In the genomic region with DNA sequence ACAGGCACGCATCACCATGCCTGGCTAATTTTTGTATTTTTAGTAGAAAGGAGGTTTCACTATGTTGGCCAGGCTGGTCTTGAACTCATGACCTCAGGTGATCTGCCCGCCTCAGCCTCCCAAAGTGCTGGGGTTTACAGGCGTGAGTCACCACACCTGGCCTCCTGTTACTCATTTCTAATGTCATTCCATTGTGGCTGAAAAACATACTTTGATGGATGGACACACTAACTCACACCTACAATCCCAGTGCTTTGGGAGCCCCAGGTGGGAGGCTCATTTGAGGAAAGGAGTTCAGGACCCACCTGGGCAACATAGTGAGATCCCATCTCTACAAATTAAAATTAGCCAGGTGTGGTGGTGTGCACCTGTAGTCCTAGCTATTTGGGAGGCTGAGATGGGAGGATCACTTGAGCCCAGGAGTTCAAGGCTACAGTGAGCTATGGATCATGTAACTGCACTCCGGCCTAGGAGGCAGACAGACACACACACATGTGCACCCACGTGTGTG, we compare ENCODE assay signal across 1 cellular context.
TF ChIP-seq lines count a peak whose summit lies in the region.

No MANE protein-coding gene starts in this region.

TF ChIP-seq in HepG2, 621 proteins besides CTCF, POLR2A, EP300 and RAD21:
- TF ChIP-seq, protein P1, sequence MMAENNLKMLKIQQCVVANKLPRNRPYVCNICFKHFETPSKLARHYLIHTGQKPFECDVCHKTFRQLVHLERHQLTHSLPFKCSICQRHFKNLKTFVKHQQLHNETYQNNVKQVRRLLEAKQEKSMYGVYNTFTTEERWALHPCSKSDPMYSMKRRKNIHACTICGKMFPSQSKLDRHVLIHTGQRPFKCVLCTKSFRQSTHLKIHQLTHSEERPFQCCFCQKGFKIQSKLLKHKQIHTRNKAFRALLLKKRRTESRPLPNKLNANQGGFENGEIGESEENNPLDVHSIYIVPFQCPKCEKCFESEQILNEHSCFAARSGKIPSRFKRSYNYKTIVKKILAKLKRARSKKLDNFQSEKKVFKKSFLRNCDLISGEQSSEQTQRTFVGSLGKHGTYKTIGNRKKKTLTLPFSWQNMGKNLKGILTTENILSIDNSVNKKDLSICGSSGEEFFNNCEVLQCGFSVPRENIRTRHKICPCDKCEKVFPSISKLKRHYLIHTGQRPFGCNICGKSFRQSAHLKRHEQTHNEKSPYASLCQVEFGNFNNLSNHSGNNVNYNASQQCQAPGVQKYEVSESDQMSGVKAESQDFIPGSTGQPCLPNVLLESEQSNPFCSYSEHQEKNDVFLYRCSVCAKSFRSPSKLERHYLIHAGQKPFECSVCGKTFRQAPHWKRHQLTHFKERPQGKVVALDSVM (CRISPR knock-in tag; IDR thresholded peaks at IDR 0.05), result peak; percentile 21; the same call in 1 of the 2 replicates
TF ChIP-seq in HepG2: peak in this region for 1; not testable (repeated sequence) for 620.
